ENCODE assay signal across 17 cellular contexts in genomic region chrX:128804828-128805227, GRCh38.
DNase-seq lines count a peak whose midpoint lies in the region; ATAC-seq and TF ChIP-seq lines count a peak whose summit lies in the region.
"Had no signal": no experiment of that assay in that cellular context is flagged by ENCODE, and none has a peak within 500 bp of the region (broad histone marks: within the 10 kb centered on the region; RNA-seq: fewer than 3 reads in every experiment).

No MANE protein-coding gene starts in this region.

- no peaks in the 10 kb centered on the region for H3K4me1 ChIP-seq in PC-9 (replicated peaks; ENCODE audit: insufficient read depth)
- H3K4me1 ChIP-seq in hepatocyte (ENCODE audit: insufficient read depth): no peaks in the 10 kb centered on the region
- H3K4me1 ChIP-seq: Caco-2 had no signal

- H3K27me3 Mint-ChIP-seq in progenitor cell of endocrine pancreas: no peaks in the 10 kb centered on the region
- no peaks in the 10 kb centered on the region for H3K27me3 Mint-ChIP-seq in activated naive CD8-positive, alpha-beta T cell treated with anti-CD3 and anti-CD28 coated beads, Interleukin-2, amount 50 U/mL, for 24 hours
- H3K27me3 Mint-ChIP-seq: CD4-positive, alpha-beta memory T cell had no signal

- DNase-seq in PC-9 (no peak), hepatocyte (ENCODE audit: low spot score) (no peak), progenitor cell of endocrine pancreas (ENCODE audit: low spot score, unreplicated experiment) (no peak), anterior cingulate cortex (lab: John Stamatoyannopoulos, UW) (no peak), head of caudate nucleus (no peak)
- no peak for DNase-seq in activated naive CD8-positive, alpha-beta T cell treated with anti-CD3 and anti-CD28 coated beads, Interleukin-2, amount 50 U/mL, for 24 hours
- DNase-seq in NK-92 treated with Interleukin-12 subunit alpha and Interleukin-12 subunit beta, amount 100 ng/mL, for 24 hours (lab: John Stamatoyannopoulos, UW): no peak
- DNase-seq: C1 segment of cervical spinal cord; Caco-2; CD4-positive, alpha-beta memory T cell; DMS153; DND-41; GDM1; GM23248; H7; HCEC 1CT had no signal

- TF ChIP-seq CTCF in PC-9 (conservative IDR thresholded peaks at IDR 0.05): no peak
- no peak for TF ChIP-seq CTCF in hepatocyte (IDR thresholded peaks at IDR 0.05; ENCODE audit: poor library complexity)
- TF ChIP-seq CTCF in progenitor cell of endocrine pancreas (IDR thresholded peaks at IDR 0.05; ENCODE audit: unreplicated experiment): no peak

- H3K36me3 ChIP-seq in PC-9 (ENCODE audit: low read depth): no peaks in the 10 kb centered on the region
- no peaks in the 10 kb centered on the region for H3K36me3 ChIP-seq in hepatocyte (replicated peaks; ENCODE audit: insufficient read depth, low read depth)

- no peaks in the 10 kb centered on the region for H4K20me1 ChIP-seq in PC-9 (ENCODE audit: insufficient read depth)
- no peaks in the 10 kb centered on the region for H4K20me1 ChIP-seq in hepatocyte (ENCODE audit: insufficient read depth, poor library complexity, severe bottlenecking)

- CTCF ChIA-PET in PC-9 (lab: Charles Lee): no interaction called here

- H3K4me3 ChIP-seq in PC-9 (no peak overlapping the region), hepatocyte (no peak overlapping the region)
- H3K4me3 ChIP-seq: GM12878, GM23248 had no signal

- 80% methylated on average over 2 of the region's 2 CpGs for WGBS in hepatocyte (ENCODE audit: low lambda C conversion rate, missing lambda C conversion rate)

- H3K9me3 ChIP-seq in PC-9 (ENCODE audit: insufficient read depth, low read depth): no peaks in the 10 kb centered on the region
- H3K9me3 ChIP-seq in hepatocyte (ENCODE audit: low read depth): no peaks in the 10 kb centered on the region
- H3K9me3 ChIP-seq: Caco-2 had no signal

- H3K79me2 ChIP-seq in PC-9 (ENCODE audit: low read depth) (no peaks in the 10 kb centered on the region), hepatocyte (no peaks in the 10 kb centered on the region)

- peak overlapping the region; percentile 92 for H3K27ac Mint-ChIP-seq in progenitor cell of endocrine pancreas
- H3K27ac Mint-ChIP-seq in activated naive CD8-positive, alpha-beta T cell treated with anti-CD3 and anti-CD28 coated beads, Interleukin-2, amount 50 U/mL, for 24 hours: no peak overlapping the region

- H3K9me2 ChIP-seq in PC-9 (ENCODE audit: insufficient read depth) (no peaks in the 10 kb centered on the region), hepatocyte (replicated peaks; ENCODE audit: insufficient read depth) (no peaks in the 10 kb centered on the region)

- H3K4me2 ChIP-seq in PC-9 (peak overlapping the region; percentile 29; the same call in 1 of the 2 replicates), hepatocyte (no peak overlapping the region)

- H3K4me3 Mint-ChIP-seq in progenitor cell of endocrine pancreas (ENCODE audit: low read depth): peak overlapping the region; percentile 17
- no peak overlapping the region for H3K4me3 Mint-ChIP-seq in activated naive CD8-positive, alpha-beta T cell treated with anti-CD3 and anti-CD28 coated beads, Interleukin-2, amount 50 U/mL, for 24 hours
- H3K4me3 Mint-ChIP-seq: CD4-positive, alpha-beta memory T cell had no signal

- H3K36me3 Mint-ChIP-seq in progenitor cell of endocrine pancreas (ENCODE audit: insufficient read depth): peaks cover 12% of the 10 kb centered on the region
- H3K36me3 Mint-ChIP-seq in activated naive CD8-positive, alpha-beta T cell treated with anti-CD3 and anti-CD28 coated beads, Interleukin-2, amount 50 U/mL, for 24 hours (ENCODE audit: low read depth): no peaks in the 10 kb centered on the region
- H3K36me3 Mint-ChIP-seq: CD4-positive, alpha-beta memory T cell had no signal

- H2AFZ ChIP-seq in PC-9: no peak overlapping the region
- no peak overlapping the region for H2AFZ ChIP-seq in hepatocyte
- H2AFZ ChIP-seq: GM23248 had no signal

- intact Hi-C loops in PC-9 (cut with micrococcal nuclease; ENCODE audit: unreplicated experiment): no loop called here
- intact Hi-C loops in head of caudate nucleus (cut with DNase I): no loop called here

- BruUV-seq in PC-9 (replicated peaks; lab: Mats Ljungman, UMichigan): no TSS peak

- peaks cover 10% of the 10 kb centered on the region for H3K4me1 Mint-ChIP-seq in progenitor cell of endocrine pancreas (ENCODE audit: low read depth)
- no peaks in the 10 kb centered on the region for H3K4me1 Mint-ChIP-seq in activated naive CD8-positive, alpha-beta T cell treated with anti-CD3 and anti-CD28 coated beads, Interleukin-2, amount 50 U/mL, for 24 hours

- H3K27ac ChIP-seq in PC-9 (no peak overlapping the region), hepatocyte (peak overlapping the region; percentile 73)
- H3K27ac ChIP-seq: GM23248 had no signal

- POLR2A ChIA-PET in PC-9 (lab: Charles Lee; ENCODE audit: unreplicated experiment): no interaction called here

- no peaks in the 10 kb centered on the region for H3F3A ChIP-seq in PC-9 (ENCODE audit: insufficient read depth, low read depth)

- H3K27me3 ChIP-seq in PC-9 (ENCODE audit: insufficient read depth, low read depth): no peaks in the 10 kb centered on the region
- H3K27me3 ChIP-seq in hepatocyte: no peaks in the 10 kb centered on the region

- ATAC-seq in activated naive CD8-positive, alpha-beta T cell treated with anti-CD3 and anti-CD28 coated beads, Interleukin-2, amount 50 U/mL, for 24 hours: no peak
- ATAC-seq: GM12878 had no signal

- H3K9me3 Mint-ChIP-seq in progenitor cell of endocrine pancreas (ENCODE audit: low read depth): peaks cover 31% of the 10 kb centered on the region
- peaks cover 3% of the 10 kb centered on the region for H3K9me3 Mint-ChIP-seq in activated naive CD8-positive, alpha-beta T cell treated with anti-CD3 and anti-CD28 coated beads, Interleukin-2, amount 50 U/mL, for 24 hours
